14 cellular contexts compared by ENCODE assay signal in genomic region chr22:19717181-19717580, GRCh38. TPM values are rescaled to one million over a fixed set of nuclear protein-coding genes. Genes with fewer than 3 reads are reported as not detected.
DNase-seq lines count a peak whose midpoint lies in the region; ATAC-seq and TF ChIP-seq lines count a peak whose summit lies in the region.
"Had no signal": no experiment of that assay in that cellular context is flagged by ENCODE, and none has a peak within 500 bp of the region (broad histone marks: within the 10 kb centered on the region; RNA-seq: fewer than 3 reads in every experiment).

No MANE protein-coding gene starts in this region.

- peaks cover 42% of the 10 kb centered on the region for H3K27me3 Mint-ChIP-seq in activated B cell treated with CpG ODN at 0.5 μM for 24 hours
- H3K27me3 Mint-ChIP-seq in naive thymus-derived CD8-positive, alpha-beta T cell = peaks cover 1 to 45% (median 24%) of the 10 kb centered on the region in 5 donors
- peaks cover 31% of the 10 kb centered on the region for H3K27me3 Mint-ChIP-seq in type B pancreatic cell

- H3K9me3 Mint-ChIP-seq in activated B cell treated with CpG ODN at 0.5 μM for 24 hours (no peaks in the 10 kb centered on the region), type B pancreatic cell (no peaks in the 10 kb centered on the region)
- no peaks in the 10 kb centered on the region for H3K9me3 Mint-ChIP-seq in naive thymus-derived CD8-positive, alpha-beta T cell
- H3K9me3 Mint-ChIP-seq: stimulated activated naive CD8-positive, alpha-beta T cell treated with anti-CD3 and anti-CD28 coated beads, Interleukin-15, Interleukin-2, amounts not matched to agents 100 ng/mL and 50 ng/mL, for 24 hours had no signal

- H3K4me3 Mint-ChIP-seq in activated B cell treated with CpG ODN at 0.5 μM for 24 hours (peak overlapping the region; percentile 78), type B pancreatic cell (peak overlapping the region; percentile 86)
- peak overlapping the region in 6 of 10 donors; percentile 65 to 81 (median 74) for H3K4me3 Mint-ChIP-seq in naive thymus-derived CD8-positive, alpha-beta T cell

- CTCF ChIA-PET in activated B cell treated with CpG ODN at 0.5 μM for 24 hours (lab: Charles Lee) = no interaction called here

- POLR2A ChIA-PET in activated B cell treated with CpG ODN at 0.5 μM for 24 hours (lab: Charles Lee) = no interaction called here
- POLR2A ChIA-PET in naive thymus-derived CD8-positive, alpha-beta T cell (lab: Charles Lee) = no interaction called here

- no peak overlapping the region for H3K27ac Mint-ChIP-seq in activated B cell treated with CpG ODN at 0.5 μM for 24 hours
- H3K27ac Mint-ChIP-seq in naive thymus-derived CD8-positive, alpha-beta T cell = no peak overlapping the region
- H3K27ac Mint-ChIP-seq in type B pancreatic cell = no peak overlapping the region
- H3K27ac Mint-ChIP-seq: activated CD8-positive, alpha-beta memory T cell treated with anti-CD3 and anti-CD28 coated beads, Interleukin-2, amount 10 ng/mL, durations not matched to agents 7 days and 5 days had no signal

- H3K4me3 ChIP-seq in left ventricle myocardium inferior = no peak overlapping the region

- no peaks in the 10 kb centered on the region for H3K36me3 Mint-ChIP-seq in activated B cell treated with CpG ODN at 0.5 μM for 24 hours (ENCODE audit: low read depth)
- peaks cover 0 to 3% (median 0%) of the 10 kb centered on the region in 3 donors for H3K36me3 Mint-ChIP-seq in naive thymus-derived CD8-positive, alpha-beta T cell
- H3K36me3 Mint-ChIP-seq in type B pancreatic cell = peaks cover 17% of the 10 kb centered on the region
- H3K36me3 Mint-ChIP-seq: activated CD8-positive, alpha-beta memory T cell treated with anti-CD3 and anti-CD28 coated beads, Interleukin-2, amount 10 ng/mL, durations not matched to agents 7 days and 5 days had no signal

- TF ChIP-seq CTCF in left ventricle myocardium inferior (IDR thresholded peaks at IDR 0.05; ENCODE audit: borderline replicate concordance) (no peak), activated B cell treated with CpG ODN at 0.5 μM for 24 hours (IDR thresholded peaks at IDR 0.05) (no peak), type B pancreatic cell (conservative IDR thresholded peaks at IDR 0.05) (no peak)

- peaks cover 81% of the 10 kb centered on the region for H3K4me1 ChIP-seq in left ventricle myocardium inferior

- no peak for DNase-seq in left ventricle myocardium inferior
- no peak for DNase-seq in cardiac septum (ENCODE audit: low spot score)
- DNase-seq in activated B cell treated with CpG ODN at 0.5 μM for 24 hours = no peak
- peak in 1 of 10 donors; percentile 58 for DNase-seq in naive thymus-derived CD8-positive, alpha-beta T cell
- DNase-seq in type B pancreatic cell (ENCODE audit: extremely low spot score, unreplicated experiment) = no peak
- DNase-seq: cerebellar nuclear complex, NCI-H2029, NCI-H510A had no signal

- no peaks in the 10 kb centered on the region for H3K9me3 ChIP-seq in left ventricle myocardium inferior (replicated peaks)

- peak overlapping the region; percentile 94 for H3K27ac ChIP-seq in left ventricle myocardium inferior (replicated peaks)

- intact Hi-C loops in left ventricle myocardium inferior (cut with micrococcal nuclease) = no loop called here
- intact Hi-C loops in cardiac septum (cut with DNase I) = loop anchor here (10.0 kb wide), 2 partner anchors 52 to 422 kb away; partner anchors contain the start of gene CLTCL1
- intact Hi-C loops in activated B cell treated with CpG ODN at 0.5 μM for 24 hours (cut with micrococcal nuclease) = loop anchor here (5.0 kb wide), 1 partner anchor 240 kb away; the partner anchor contains the start of genes CDC45 and UFD1

- H3K27me3 ChIP-seq in left ventricle myocardium inferior (ENCODE audit: low read depth) = peaks cover 66% of the 10 kb centered on the region

- H3K4me1 Mint-ChIP-seq in activated B cell treated with CpG ODN at 0.5 μM for 24 hours (peaks cover 11% of the 10 kb centered on the region), type B pancreatic cell (ENCODE audit: unreplicated experiment) (no peaks in the 10 kb centered on the region)
- peaks cover 6 to 21% (median 12%) of the 10 kb centered on the region in 4 donors for H3K4me1 Mint-ChIP-seq in naive thymus-derived CD8-positive, alpha-beta T cell

- peaks cover 26% of the 10 kb centered on the region for H3K36me3 ChIP-seq in left ventricle myocardium inferior

- ATAC-seq in activated B cell treated with CpG ODN at 0.5 μM for 24 hours (ENCODE audit: low read depth) = no peak
- ATAC-seq in naive thymus-derived CD8-positive, alpha-beta T cell = no peak
- ATAC-seq in GM21619 (IDR thresholded peaks at IDR 0.05; ENCODE audit: unreplicated experiment) = no peak
- ATAC-seq in HG02938 (IDR thresholded peaks at IDR 0.05; ENCODE audit: unreplicated experiment) = no peak
- no peak for ATAC-seq in GM21825 (IDR thresholded peaks at IDR 0.05; ENCODE audit: unreplicated experiment)

RNA-seq across cellular contexts. Expression of gene SEPTIN5, which starts 2.9 kb away (rescaled TPM):
- total RNA-seq in left ventricle myocardium inferior (141 TPM), cardiac septum (191 TPM), activated B cell treated with CpG ODN at 0.5 μM for 24 hours (not detected in 2 replicates), type B pancreatic cell (ENCODE audit: low replicate concordance) (45.7 and 54.6 TPM in 2 replicates)
- 1 to 10 TPM in 1 of 2 experiments, under 1 TPM in 1; 0.55 to 1.5 TPM for total RNA-seq in naive thymus-derived CD8-positive, alpha-beta T cell
- under 1 TPM in 1 of 3 donors, not detected in 2; 0.32 TPM for polyA plus RNA-seq in naive thymus-derived CD8-positive, alpha-beta T cell

RNA-seq across cellular contexts. Expression of gene GP1BB, which starts 6.2 kb away (rescaled TPM):
- not detected for total RNA-seq in left ventricle myocardium inferior
- total RNA-seq in cardiac septum = 5.5 TPM
- not detected in 2 replicates for total RNA-seq in activated B cell treated with CpG ODN at 0.5 μM for 24 hours
- under 1 TPM in 1 of 2 experiments, not detected in 1; 0.34 TPM for total RNA-seq in naive thymus-derived CD8-positive, alpha-beta T cell
- not detected for polyA plus RNA-seq in naive thymus-derived CD8-positive, alpha-beta T cell
- total RNA-seq in type B pancreatic cell (ENCODE audit: low replicate concordance) = 1.9 and 2.4 TPM in 2 replicates
- total RNA-seq: activated CD8-positive, alpha-beta memory T cell treated with anti-CD3 and anti-CD28 coated beads, Interleukin-2, amount 10 ng/mL, durations not matched to agents 7 days and 5 days had no signal

RNA-seq across cellular contexts. Expression of gene TBX1, which starts 43.4 kb away (rescaled TPM):
- 8.0 TPM for total RNA-seq in left ventricle myocardium inferior
- 0.48 TPM for total RNA-seq in cardiac septum
- total RNA-seq in activated B cell treated with CpG ODN at 0.5 μM for 24 hours = not detected in 2 replicates
- not detected for total RNA-seq in naive thymus-derived CD8-positive, alpha-beta T cell
- not detected for polyA plus RNA-seq in naive thymus-derived CD8-positive, alpha-beta T cell
- total RNA-seq in type B pancreatic cell (ENCODE audit: low replicate concordance) = 2.4 and 3.4 TPM in 2 replicates
- total RNA-seq: mononuclear cell had no signal

Comparison
In these comparisons a context has a peak if more than half of its experiments do, and no peak if none do; other contexts are left out.
1. RNA of gene SEPTIN5, which starts 2.9 kb away (total RNA-seq): 191 TPM in cardiac septum (single experiment), 141 TPM in left ventricle myocardium inferior (single experiment) and 45.7 to 54.6 TPM in type B pancreatic cell; 0.55 to 1.5 TPM in naive thymus-derived CD8-positive, alpha-beta T cell and not detected in activated B cell treated with CpG ODN at 0.5 μM for 24 hours; every median in the first group is over 10 times any median in the second.
2. Peak in every context shown above with its lines, with median percentiles within 50 percentile points of each other: H3K4me3 Mint-ChIP-seq.